Comparison of ENCODE assay signal across 12 cellular contexts in genomic region chr12:123808167-123808566, GRCh38. TPM values are rescaled to one million over a fixed set of nuclear protein-coding genes. Genes with fewer than 3 reads are reported as not detected.
DNase-seq lines count a peak whose midpoint lies in the region; ATAC-seq, FAIRE-seq and TF ChIP-seq lines count a peak whose summit lies in the region.
"Had no signal": no experiment of that assay in that cellular context is flagged by ENCODE, and none has a peak within 500 bp of the region (broad histone marks: within the 10 kb centered on the region; RNA-seq: fewer than 3 reads in every experiment).

No MANE protein-coding gene starts in this region.

- H3K36me3 Mint-ChIP-seq in activated naive CD8-positive, alpha-beta T cell treated with anti-CD3 and anti-CD28 coated beads for 36 hours = no peaks in the 10 kb centered on the region

- no peak for TF ChIP-seq POLR2A in A549 (IDR thresholded peaks at IDR 0.05; ENCODE audit: low read length)

- no peak overlapping the region for H3K4me3 Mint-ChIP-seq in activated naive CD8-positive, alpha-beta T cell treated with anti-CD3 and anti-CD28 coated beads for 36 hours
- H3K4me3 Mint-ChIP-seq: activated T-cell treated with anti-CD3 and anti-CD28 coated beads, Interleukin-2, amount 50 U/mL, for 24 hours; naive B cell had no signal

- H3K27ac Mint-ChIP-seq in activated naive CD8-positive, alpha-beta T cell treated with anti-CD3 and anti-CD28 coated beads for 36 hours = no peak overlapping the region
- H3K27ac Mint-ChIP-seq: activated T-cell treated with anti-CD3 and anti-CD28 coated beads, Interleukin-2, amount 50 U/mL, for 24 hours had no signal

- peak; percentile 93 to 95 for ATAC-seq in A549
- no peak for ATAC-seq in foreskin keratinocyte
- no peak for ATAC-seq in sciatic nerve
- ATAC-seq in GM21717 (IDR thresholded peaks at IDR 0.05; ENCODE audit: unreplicated experiment) = no peak

- peaks cover 12% of the 10 kb centered on the region for H3K27me3 Mint-ChIP-seq in activated naive CD8-positive, alpha-beta T cell treated with anti-CD3 and anti-CD28 coated beads for 36 hours

- intact Hi-C loops in sciatic nerve (cut with DNase I) = no loop called here

- H3K4me3 ChIP-seq in A549 (no peak overlapping the region), GM12875 (ENCODE audit: low read depth, low read length) (no peak overlapping the region), MG63 (no peak overlapping the region)

- TF ChIP-seq RAD21 in A549 (conservative IDR thresholded peaks at IDR 0.05 in 1 of 2, IDR thresholded peaks at IDR 0.05 in 1 of 2) = peak; percentile 34 to 59; a peak in 4 of 5 replicates

- DNase-seq in A549 (ENCODE audit: low read depth in 1 of 2, low spot score in 1 of 2) = peak; percentile 60 to 74
- DNase-seq in RWPE1 (ENCODE audit: low spot score) = peak; percentile 38
- no peak for DNase-seq in foreskin keratinocyte
- no peak for DNase-seq in activated naive CD8-positive, alpha-beta T cell treated with anti-CD3 and anti-CD28 coated beads for 36 hours
- no peak for DNase-seq in MG63
- no peak for DNase-seq in sciatic nerve (ENCODE audit: low spot score)
- DNase-seq: activated T-cell treated with anti-CD3 and anti-CD28 coated beads, Interleukin-2, amount 50 U/mL, for 24 hours; DMS 273 treated with DMSO at 0.1 percent for 48 hours; effector CD4-positive, alpha-beta T cell; naive B cell had no signal

- CTCF ChIA-PET in A549 (lab: Yijun Ruan, JAX) = no interaction called here
- CTCF ChIA-PET in RWPE1 (lab: Yijun Ruan, JAX) = interaction anchor here (1.2 kb wide), 1 partner anchor 176 kb away, joined by 3 read pairs; no protein-coding TSS in a partner anchor

- POLR2A ChIA-PET in A549 (lab: Yijun Ruan, JAX) (no interaction called here), RWPE1 (lab: Yijun Ruan, JAX; ENCODE audit: low non-redundant PET) (no interaction called here)

- no peaks in the 10 kb centered on the region for H3K9me3 Mint-ChIP-seq in activated naive CD8-positive, alpha-beta T cell treated with anti-CD3 and anti-CD28 coated beads for 36 hours
- H3K9me3 Mint-ChIP-seq: activated T-cell treated with anti-CD3 and anti-CD28 coated beads, Interleukin-2, amount 50 U/mL, for 24 hours had no signal

- peaks cover 10% of the 10 kb centered on the region for H3K27me3 ChIP-seq in foreskin keratinocyte
- no peaks in the 10 kb centered on the region for H3K27me3 ChIP-seq in MG63

- H3K4me1 ChIP-seq in A549 = no peaks in the 10 kb centered on the region; the same call in 2 of the 3 replicates
- H3K4me1 ChIP-seq in foreskin keratinocyte = no peaks in the 10 kb centered on the region

- H3K4me2 ChIP-seq in A549 = peak overlapping the region; percentile 27; the same call in 2 of the 3 replicates

- no peak for FAIRE-seq in A549 (lab: Jason Lieb, UNC)

- peak; percentile 34; the same call in 1 of the 3 replicates for TF ChIP-seq CTCF in A549 (IDR thresholded peaks at IDR 0.05)
- 0 out of 2 replicates have a peak, but pooled peaks have one; percentile 3 for TF ChIP-seq CTCF in GM12875 (IDR thresholded peaks at IDR 0.05; ENCODE audit: borderline replicate concordance, insufficient read depth, low read depth, low read length)
- no peak for TF ChIP-seq CTCF in RWPE1 (conservative IDR thresholded peaks at IDR 0.05; ENCODE audit: low read depth)
- TF ChIP-seq CTCF in foreskin keratinocyte (conservative IDR thresholded peaks at IDR 0.05) = peak; percentile 51

- H3K9me3 ChIP-seq in A549 (no peaks in the 10 kb centered on the region), MG63 (no peaks in the 10 kb centered on the region)

- no peak for TF ChIP-seq EP300 in A549 (IDR thresholded peaks at IDR 0.05)

- no peaks in the 10 kb centered on the region for H3K4me1 Mint-ChIP-seq in activated naive CD8-positive, alpha-beta T cell treated with anti-CD3 and anti-CD28 coated beads for 36 hours
- H3K4me1 Mint-ChIP-seq: naive B cell had no signal

- 28% methylated on average over 4 of the region's 4 CpGs for WGBS in A549 (ENCODE audit: missing lambda C conversion rate)

- H3K27ac ChIP-seq in A549 = no peak overlapping the region
- no peak overlapping the region for H3K27ac ChIP-seq in RWPE1
- no peak overlapping the region for H3K27ac ChIP-seq in foreskin keratinocyte

- H3K36me3 ChIP-seq in MG63 = no peaks in the 10 kb centered on the region

TF ChIP-seq in A549, 52 proteins besides CTCF, POLR2A, EP300 and RAD21:
- TF ChIP-seq MAZ (IDR thresholded peaks at IDR 0.05; ENCODE audit: borderline replicate concordance, low read depth, low read length) (no peak), HOXB5 (CRISPR knock-in tag; IDR thresholded peaks at IDR 0.05) (no peak), KDM5A (IDR thresholded peaks at IDR 0.05) (no peak), JUN (IDR thresholded peaks at IDR 0.05) (no peak), ELK1 (IDR thresholded peaks at IDR 0.05; ENCODE audit: low read depth, low read length) (no peak), ZC3H11A (IDR thresholded peaks at IDR 0.05) (no peak), ZFP36 (IDR thresholded peaks at IDR 0.05; ENCODE audit: borderline replicate concordance, partially characterized antibody) (no peak), HMGXB4 (CRISPR knock-in tag; IDR thresholded peaks at IDR 0.05; ENCODE audit: borderline replicate concordance) (no peak), POLR2AphosphoS2 (conservative IDR thresholded peaks at IDR 0.05; ENCODE audit: low read length) (no peak), USF2 (IDR thresholded peaks at IDR 0.05) (no peak), HOXB13 (CRISPR knock-in tag; IDR thresholded peaks at IDR 0.05; ENCODE audit: low read depth) (no peak), ZNF302 (CRISPR knock-in tag; IDR thresholded peaks at IDR 0.05) (no peak), HOXA7 (CRISPR knock-in tag; IDR thresholded peaks at IDR 0.05) (no peak), CBX8 (IDR thresholded peaks at IDR 0.05) (no peak), PHF8 (IDR thresholded peaks at IDR 0.05; ENCODE audit: borderline replicate concordance, low read depth) (no peak), EHMT2 (IDR thresholded peaks at IDR 0.05; ENCODE audit: low read depth) (no peak), NFE2L2 (conservative IDR thresholded peaks at IDR 0.05; ENCODE audit: low read length) (no peak), TFCP2L1 (CRISPR knock-in tag; IDR thresholded peaks at IDR 0.05) (no peak), BCL3 (IDR thresholded peaks at IDR 0.05) (no peak), FOXS1 (CRISPR knock-in tag; IDR thresholded peaks at IDR 0.05) (no peak)
TF ChIP-seq in A549: peak in this region for 0.

RNA-seq across cellular contexts. Expression of gene DNAH10, which starts 46.1 kb away (rescaled TPM):
- 0.36 and 0.39 TPM in 2 replicates for polyA plus RNA-seq in A549 (2011; rRNA removed)
- 0.12 and 0.21 TPM in 2 replicates for polyA plus RNA-seq in A549 (2012; cell fraction: cytosol; rRNA removed)
- 0.25 and 0.32 TPM in 2 replicates for polyA plus RNA-seq in A549 (2012; cell fraction: nucleus; rRNA removed)
- polyA plus RNA-seq in A549 (2017; fragmentation: RNase III; extraction: RNeasy Plus Mini Kit Qiagen cat#74134 plus additional on column Dnase treatment) = 0.14 to 0.37 TPM (median 0.37 TPM) in 3 replicates
- 0.88 and 1.1 TPM in 2 replicates for polyA minus RNA-seq in A549 (2011; rRNA and poly(A)+ RNA removed)
- 0.04 TPM in 1 of 2 replicates, not detected in the other for total RNA-seq in foreskin keratinocyte
- polyA plus RNA-seq in foreskin keratinocyte = 0.04 and 0.06 TPM in 2 replicates
- total RNA-seq in activated naive CD8-positive, alpha-beta T cell treated with anti-CD3 and anti-CD28 coated beads for 36 hours = under 1 TPM; 0.06 to 0.22 TPM
- 0.25 and 0.40 TPM in 2 replicates for total RNA-seq in MG63 (2014; rRNA removed; shearing (Covaris generic); ENCODE audit: low replicate concordance)
- total RNA-seq in sciatic nerve = 0.76 TPM

Comparison
In these comparisons a context has a peak if more than half of its experiments do, and no peak if none do; other contexts are left out.
1. ATAC-seq: peak in A549 (2 of 2); none in foreskin keratinocyte (single experiment), sciatic nerve (single experiment) and GM21717 (single experiment).
2. DNase-seq: peak in A549 (2 of 2) and RWPE1 (single experiment); none in foreskin keratinocyte (0 of 2), activated naive CD8-positive, alpha-beta T cell treated with anti-CD3 and anti-CD28 coated beads for 36 hours (single experiment), MG63 (single experiment) and sciatic nerve (single experiment).